Comparison of ENCODE assay signal across 1 cellular context in the genomic region with DNA sequence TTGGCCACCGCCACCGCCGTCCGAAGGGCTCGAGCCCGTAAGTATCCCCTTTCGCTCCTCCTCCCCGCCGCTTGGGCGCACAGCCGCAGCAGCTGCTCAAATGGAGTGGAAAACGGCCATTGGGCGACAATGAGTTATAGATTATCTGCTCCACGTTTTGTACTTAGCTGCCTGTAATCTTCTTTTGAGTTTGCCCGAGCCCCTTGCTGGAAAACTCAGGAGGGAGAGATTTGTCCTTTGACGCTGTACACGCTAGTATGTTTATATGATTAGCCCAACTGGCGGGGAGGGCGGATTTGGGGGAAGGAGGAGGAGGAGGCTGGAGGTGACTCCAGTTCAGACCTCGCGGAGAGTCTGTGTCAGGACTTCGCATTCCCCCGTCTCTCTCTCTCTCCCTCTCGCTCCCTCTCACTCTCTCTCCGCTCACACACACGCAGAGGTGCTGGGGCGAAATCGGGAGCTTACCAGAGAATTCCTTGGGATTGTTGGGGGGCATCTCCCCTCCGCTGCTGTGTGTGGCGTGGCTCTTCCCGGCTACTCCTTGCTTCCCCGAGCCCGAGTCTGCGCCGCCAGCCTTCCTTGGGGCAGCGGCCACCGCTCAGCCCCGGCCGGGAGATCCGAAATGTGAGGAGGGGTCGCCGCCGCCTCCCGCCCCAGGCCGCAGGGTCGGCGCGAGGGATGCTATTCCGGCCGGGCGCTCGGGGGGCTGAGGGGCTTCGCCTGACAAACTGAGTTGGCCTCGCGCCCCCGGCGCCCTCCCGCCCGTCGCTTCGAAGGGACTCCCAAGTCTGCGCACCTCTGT.
TF ChIP-seq lines count a peak whose summit lies in the region.

No MANE protein-coding gene starts in this region.

TF ChIP-seq in HEK293, 187 proteins besides CTCF, POLR2A, EP300 and RAD21 (continued from another document and continues in another):
- no peak; the same call in 1 of the 2 replicates for TF ChIP-seq ZNF785 (tag by site-specific recombination; IDR thresholded peaks at IDR 0.05)
- peak; percentile 38 for TF ChIP-seq ZFHX2 (tag by site-specific recombination; conservative IDR thresholded peaks at IDR 0.05)
- no peak for TF ChIP-seq ZIC2 (tag by site-specific recombination; IDR thresholded peaks at IDR 0.05)
- TF ChIP-seq, protein P1, sequence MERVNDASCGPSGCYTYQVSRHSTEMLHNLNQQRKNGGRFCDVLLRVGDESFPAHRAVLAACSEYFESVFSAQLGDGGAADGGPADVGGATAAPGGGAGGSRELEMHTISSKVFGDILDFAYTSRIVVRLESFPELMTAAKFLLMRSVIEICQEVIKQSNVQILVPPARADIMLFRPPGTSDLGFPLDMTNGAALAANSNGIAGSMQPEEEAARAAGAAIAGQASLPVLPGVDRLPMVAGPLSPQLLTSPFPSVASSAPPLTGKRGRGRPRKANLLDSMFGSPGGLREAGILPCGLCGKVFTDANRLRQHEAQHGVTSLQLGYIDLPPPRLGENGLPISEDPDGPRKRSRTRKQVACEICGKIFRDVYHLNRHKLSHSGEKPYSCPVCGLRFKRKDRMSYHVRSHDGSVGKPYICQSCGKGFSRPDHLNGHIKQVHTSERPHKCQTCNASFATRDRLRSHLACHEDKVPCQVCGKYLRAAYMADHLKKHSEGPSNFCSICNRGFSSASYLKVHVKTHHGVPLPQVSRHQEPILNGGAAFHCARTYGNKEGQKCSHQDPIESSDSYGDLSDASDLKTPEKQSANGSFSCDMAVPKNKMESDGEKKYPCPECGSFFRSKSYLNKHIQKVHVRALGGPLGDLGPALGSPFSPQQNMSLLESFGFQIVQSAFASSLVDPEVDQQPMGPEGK (tag by site-specific recombination; IDR thresholded peaks at IDR 0.05) = peak; percentile 94
- TF ChIP-seq, protein P2, sequence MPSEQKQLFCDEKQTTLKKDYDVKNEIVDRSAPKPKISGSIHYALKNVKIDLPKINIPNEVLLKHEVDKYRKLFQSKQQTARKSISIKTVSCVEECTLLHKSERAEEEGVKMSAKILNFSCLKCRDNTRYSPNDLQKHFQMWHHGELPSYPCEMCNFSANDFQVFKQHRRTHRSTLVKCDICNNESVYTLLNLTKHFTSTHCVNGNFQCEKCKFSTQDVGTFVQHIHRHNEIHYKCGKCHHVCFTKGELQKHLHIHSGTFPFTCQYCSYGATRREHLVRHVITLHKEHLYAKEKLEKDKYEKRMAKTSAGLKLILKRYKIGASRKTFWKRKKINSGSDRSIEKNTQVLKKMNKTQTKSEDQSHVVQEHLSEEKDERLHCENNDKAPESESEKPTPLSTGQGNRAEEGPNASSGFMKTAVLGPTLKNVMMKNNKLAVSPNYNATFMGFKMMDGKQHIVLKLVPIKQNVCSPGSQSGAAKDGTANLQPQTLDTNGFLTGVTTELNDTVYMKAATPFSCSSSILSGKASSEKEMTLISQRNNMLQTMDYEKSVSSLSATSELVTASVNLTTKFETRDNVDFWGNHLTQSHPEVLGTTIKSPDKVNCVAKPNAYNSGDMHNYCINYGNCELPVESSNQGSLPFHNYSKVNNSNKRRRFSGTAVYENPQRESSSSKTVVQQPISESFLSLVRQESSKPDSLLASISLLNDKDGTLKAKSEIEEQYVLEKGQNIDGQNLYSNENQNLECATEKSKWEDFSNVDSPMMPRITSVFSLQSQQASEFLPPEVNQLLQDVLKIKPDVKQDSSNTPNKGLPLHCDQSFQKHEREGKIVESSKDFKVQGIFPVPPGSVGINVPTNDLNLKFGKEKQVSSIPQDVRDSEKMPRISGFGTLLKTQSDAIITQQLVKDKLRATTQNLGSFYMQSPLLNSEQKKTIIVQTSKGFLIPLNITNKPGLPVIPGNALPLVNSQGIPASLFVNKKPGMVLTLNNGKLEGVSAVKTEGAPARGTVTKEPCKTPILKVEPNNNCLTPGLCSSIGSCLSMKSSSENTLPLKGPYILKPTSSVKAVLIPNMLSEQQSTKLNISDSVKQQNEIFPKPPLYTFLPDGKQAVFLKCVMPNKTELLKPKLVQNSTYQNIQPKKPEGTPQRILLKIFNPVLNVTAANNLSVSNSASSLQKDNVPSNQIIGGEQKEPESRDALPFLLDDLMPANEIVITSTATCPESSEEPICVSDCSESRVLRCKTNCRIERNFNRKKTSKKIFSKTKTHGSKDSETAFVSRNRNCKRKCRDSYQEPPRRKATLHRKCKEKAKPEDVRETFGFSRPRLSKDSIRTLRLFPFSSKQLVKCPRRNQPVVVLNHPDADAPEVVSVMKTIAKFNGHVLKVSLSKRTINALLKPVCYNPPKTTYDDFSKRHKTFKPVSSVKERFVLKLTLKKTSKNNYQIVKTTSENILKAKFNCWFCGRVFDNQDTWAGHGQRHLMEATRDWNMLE (tag by site-specific recombination; conservative IDR thresholded peaks at IDR 0.05; ENCODE audit: low read depth) = no peak
- peak; percentile 59 for TF ChIP-seq ZNF184 (tag by site-specific recombination; IDR thresholded peaks at IDR 0.05)
- TF ChIP-seq, protein P3, sequence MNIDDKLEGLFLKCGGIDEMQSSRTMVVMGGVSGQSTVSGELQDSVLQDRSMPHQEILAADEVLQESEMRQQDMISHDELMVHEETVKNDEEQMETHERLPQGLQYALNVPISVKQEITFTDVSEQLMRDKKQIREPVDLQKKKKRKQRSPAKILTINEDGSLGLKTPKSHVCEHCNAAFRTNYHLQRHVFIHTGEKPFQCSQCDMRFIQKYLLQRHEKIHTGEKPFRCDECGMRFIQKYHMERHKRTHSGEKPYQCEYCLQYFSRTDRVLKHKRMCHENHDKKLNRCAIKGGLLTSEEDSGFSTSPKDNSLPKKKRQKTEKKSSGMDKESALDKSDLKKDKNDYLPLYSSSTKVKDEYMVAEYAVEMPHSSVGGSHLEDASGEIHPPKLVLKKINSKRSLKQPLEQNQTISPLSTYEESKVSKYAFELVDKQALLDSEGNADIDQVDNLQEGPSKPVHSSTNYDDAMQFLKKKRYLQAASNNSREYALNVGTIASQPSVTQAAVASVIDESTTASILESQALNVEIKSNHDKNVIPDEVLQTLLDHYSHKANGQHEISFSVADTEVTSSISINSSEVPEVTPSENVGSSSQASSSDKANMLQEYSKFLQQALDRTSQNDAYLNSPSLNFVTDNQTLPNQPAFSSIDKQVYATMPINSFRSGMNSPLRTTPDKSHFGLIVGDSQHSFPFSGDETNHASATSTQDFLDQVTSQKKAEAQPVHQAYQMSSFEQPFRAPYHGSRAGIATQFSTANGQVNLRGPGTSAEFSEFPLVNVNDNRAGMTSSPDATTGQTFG (tag by site-specific recombination; IDR thresholded peaks at IDR 0.05; ENCODE audit: borderline replicate concordance) = no peak
- TF ChIP-seq, protein P4, sequence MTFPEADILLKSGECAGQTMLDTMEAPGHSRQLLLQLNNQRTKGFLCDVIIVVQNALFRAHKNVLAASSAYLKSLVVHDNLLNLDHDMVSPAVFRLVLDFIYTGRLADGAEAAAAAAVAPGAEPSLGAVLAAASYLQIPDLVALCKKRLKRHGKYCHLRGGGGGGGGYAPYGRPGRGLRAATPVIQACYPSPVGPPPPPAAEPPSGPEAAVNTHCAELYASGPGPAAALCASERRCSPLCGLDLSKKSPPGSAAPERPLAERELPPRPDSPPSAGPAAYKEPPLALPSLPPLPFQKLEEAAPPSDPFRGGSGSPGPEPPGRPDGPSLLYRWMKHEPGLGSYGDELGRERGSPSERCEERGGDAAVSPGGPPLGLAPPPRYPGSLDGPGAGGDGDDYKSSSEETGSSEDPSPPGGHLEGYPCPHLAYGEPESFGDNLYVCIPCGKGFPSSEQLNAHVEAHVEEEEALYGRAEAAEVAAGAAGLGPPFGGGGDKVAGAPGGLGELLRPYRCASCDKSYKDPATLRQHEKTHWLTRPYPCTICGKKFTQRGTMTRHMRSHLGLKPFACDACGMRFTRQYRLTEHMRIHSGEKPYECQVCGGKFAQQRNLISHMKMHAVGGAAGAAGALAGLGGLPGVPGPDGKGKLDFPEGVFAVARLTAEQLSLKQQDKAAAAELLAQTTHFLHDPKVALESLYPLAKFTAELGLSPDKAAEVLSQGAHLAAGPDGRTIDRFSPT (tag by site-specific recombination; IDR thresholded peaks at IDR 0.05) = 0 out of 2 replicates have a peak, but pooled peaks have one; percentile 10
- TF ChIP-seq IKZF3 (tag by site-specific recombination; IDR thresholded peaks at IDR 0.05) = peak; percentile 82
- TF ChIP-seq, protein P5, sequence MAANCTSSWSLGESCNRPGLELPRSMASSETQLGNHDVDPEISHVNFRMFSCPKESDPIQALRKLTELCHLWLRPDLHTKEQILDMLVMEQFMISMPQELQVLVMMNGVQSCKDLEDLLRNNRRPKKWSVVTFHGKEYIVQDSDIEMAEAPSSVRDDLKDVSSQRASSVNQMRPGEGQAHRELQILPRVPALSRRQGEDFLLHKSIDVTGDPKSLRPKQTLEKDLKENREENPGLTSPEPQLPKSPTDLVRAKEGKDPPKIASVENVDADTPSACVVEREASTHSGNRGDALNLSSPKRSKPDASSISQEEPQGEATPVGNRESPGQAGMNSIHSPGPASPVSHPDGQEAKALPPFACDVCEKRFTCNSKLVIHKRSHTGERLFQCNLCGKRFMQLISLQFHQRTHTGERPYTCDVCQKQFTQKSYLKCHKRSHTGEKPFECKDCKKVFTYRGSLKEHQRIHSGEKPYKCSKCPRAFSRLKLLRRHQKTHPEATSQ (tag by site-specific recombination; IDR thresholded peaks at IDR 0.05) = no peak
- TF ChIP-seq ZNF311 (tag by site-specific recombination; IDR thresholded peaks at IDR 0.05; ENCODE audit: borderline replicate concordance) = no peak
- peak; percentile 100 for TF ChIP-seq ZNF596 (tag by site-specific recombination; IDR thresholded peaks at IDR 0.05)
- TF ChIP-seq HOXD13 (CRISPR knock-in tag; IDR thresholded peaks at IDR 0.05; ENCODE audit: borderline replicate concordance) = no peak; the same call in 1 of the 2 replicates
- no peak for TF ChIP-seq ZNF121 (tag by site-specific recombination; IDR thresholded peaks at IDR 0.05)
- TF ChIP-seq ZNF610 (tag by site-specific recombination; IDR thresholded peaks at IDR 0.05; ENCODE audit: borderline replicate concordance) = peak; percentile 31; the same call in 1 of the 2 replicates
- TF ChIP-seq, protein P6, sequence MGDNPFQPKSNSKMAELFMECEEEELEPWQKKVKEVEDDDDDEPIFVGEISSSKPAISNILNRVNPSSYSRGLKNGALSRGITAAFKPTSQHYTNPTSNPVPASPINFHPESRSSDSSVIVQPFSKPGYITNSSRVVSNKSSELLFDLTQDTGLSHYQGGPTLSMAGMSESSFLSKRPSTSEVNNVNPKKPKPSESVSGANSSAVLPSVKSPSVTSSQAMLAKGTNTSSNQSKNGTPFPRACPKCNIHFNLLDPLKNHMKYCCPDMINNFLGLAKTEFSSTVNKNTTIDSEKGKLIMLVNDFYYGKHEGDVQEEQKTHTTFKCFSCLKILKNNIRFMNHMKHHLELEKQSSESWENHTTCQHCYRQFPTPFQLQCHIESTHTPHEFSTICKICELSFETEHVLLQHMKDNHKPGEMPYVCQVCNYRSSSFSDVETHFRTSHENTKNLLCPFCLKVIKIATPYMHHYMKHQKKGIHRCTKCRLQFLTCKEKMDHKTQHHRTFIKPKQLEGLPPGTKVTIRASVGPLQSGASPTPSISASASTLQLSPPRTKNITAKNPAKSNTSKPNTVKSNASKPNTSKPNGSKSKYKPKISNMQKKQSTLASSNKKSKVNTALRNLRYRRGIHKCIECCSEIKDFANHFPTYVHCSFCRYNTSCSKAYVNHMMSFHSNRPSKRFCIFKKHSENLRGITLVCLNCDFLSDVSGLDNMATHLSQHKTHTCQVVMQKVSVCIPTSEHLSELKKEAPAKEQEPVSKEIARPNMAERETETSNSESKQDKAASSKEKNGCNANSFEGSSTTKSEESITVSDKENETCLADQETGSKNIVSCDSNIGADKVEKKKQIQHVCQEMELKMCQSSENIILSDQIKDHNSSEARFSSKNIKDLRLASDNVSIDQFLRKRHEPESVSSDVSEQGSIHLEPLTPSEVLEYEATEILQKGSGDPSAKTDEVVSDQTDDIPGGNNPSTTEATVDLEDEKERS (tag by site-specific recombination; IDR thresholded peaks at IDR 0.05) = peak; percentile 63; the same call in 1 of the 2 replicates
- no peak for TF ChIP-seq ZNF626 (tag by site-specific recombination; IDR thresholded peaks at IDR 0.05)
- peak; percentile 21; the same call in 1 of the 2 replicates for TF ChIP-seq SP2 (tag by site-specific recombination; IDR thresholded peaks at IDR 0.05)
- peak; percentile 96 for TF ChIP-seq MZF1 (tag by site-specific recombination; IDR thresholded peaks at IDR 0.05; ENCODE audit: borderline replicate concordance)
- TF ChIP-seq, protein P7, sequence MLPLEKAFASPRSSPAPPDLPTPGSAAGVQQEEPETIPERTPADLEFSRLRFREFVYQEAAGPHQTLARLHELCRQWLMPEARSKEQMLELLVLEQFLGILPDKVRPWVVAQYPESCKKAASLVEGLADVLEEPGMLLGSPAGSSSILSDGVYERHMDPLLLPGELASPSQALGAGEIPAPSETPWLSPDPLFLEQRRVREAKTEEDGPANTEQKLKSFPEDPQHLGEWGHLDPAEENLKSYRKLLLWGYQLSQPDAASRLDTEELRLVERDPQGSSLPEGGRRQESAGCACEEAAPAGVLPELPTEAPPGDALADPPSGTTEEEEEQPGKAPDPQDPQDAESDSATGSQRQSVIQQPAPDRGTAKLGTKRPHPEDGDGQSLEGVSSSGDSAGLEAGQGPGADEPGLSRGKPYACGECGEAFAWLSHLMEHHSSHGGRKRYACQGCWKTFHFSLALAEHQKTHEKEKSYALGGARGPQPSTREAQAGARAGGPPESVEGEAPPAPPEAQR (tag by site-specific recombination; IDR thresholded peaks at IDR 0.05) = peak; percentile 79
- TF ChIP-seq ZNF146 (tag by site-specific recombination; IDR thresholded peaks at IDR 0.05) = no peak
- no peak for TF ChIP-seq ZNF549 (tag by site-specific recombination; IDR thresholded peaks at IDR 0.05)
- TF ChIP-seq ZNF292 (tag by site-specific recombination; IDR thresholded peaks at IDR 0.05; ENCODE audit: borderline replicate concordance, low read depth) = no peak
- no peak for TF ChIP-seq REPIN1 (tag by site-specific recombination; IDR thresholded peaks at IDR 0.05; ENCODE audit: low read depth)
- TF ChIP-seq, protein P8, sequence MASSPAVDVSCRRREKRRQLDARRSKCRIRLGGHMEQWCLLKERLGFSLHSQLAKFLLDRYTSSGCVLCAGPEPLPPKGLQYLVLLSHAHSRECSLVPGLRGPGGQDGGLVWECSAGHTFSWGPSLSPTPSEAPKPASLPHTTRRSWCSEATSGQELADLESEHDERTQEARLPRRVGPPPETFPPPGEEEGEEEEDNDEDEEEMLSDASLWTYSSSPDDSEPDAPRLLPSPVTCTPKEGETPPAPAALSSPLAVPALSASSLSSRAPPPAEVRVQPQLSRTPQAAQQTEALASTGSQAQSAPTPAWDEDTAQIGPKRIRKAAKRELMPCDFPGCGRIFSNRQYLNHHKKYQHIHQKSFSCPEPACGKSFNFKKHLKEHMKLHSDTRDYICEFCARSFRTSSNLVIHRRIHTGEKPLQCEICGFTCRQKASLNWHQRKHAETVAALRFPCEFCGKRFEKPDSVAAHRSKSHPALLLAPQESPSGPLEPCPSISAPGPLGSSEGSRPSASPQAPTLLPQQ (tag by site-specific recombination; IDR thresholded peaks at IDR 0.05) = peak; percentile 78
- peak; percentile 68; the same call in 1 of the 2 replicates for TF ChIP-seq YY2 (tag by site-specific recombination; IDR thresholded peaks at IDR 0.05)
- no peak for TF ChIP-seq ZSCAN16 (tag by site-specific recombination; IDR thresholded peaks at IDR 0.05)
- TF ChIP-seq ZNF600 (tag by site-specific recombination; IDR thresholded peaks at IDR 0.05) = peak; percentile 81
- no peak for TF ChIP-seq ZNF404 (tag by site-specific recombination; IDR thresholded peaks at IDR 0.05)
- no peak for TF ChIP-seq ZNF791 (tag by site-specific recombination; IDR thresholded peaks at IDR 0.05)
